ENCODE assay signal across 23 cellular contexts in genomic region chrX:97168646-97169045, GRCh38.
DNase-seq lines count a peak whose midpoint lies in the region; ATAC-seq and TF ChIP-seq lines count a peak whose summit lies in the region.
"Had no signal": no experiment of that assay in that cellular context is flagged by ENCODE, and none has a peak within 500 bp of the region (broad histone marks: within the 10 kb centered on the region; RNA-seq: fewer than 3 reads in every experiment).

No MANE protein-coding gene starts in this region.

- no peaks in the 10 kb centered on the region for H3K9me2 ChIP-seq in DOHH2 (replicated peaks; ENCODE audit: control insufficient read depth, low read length)

- H3K27me3 ChIP-seq in DOHH2 (ENCODE audit: control insufficient read depth, low read length) (no peaks in the 10 kb centered on the region), transverse colon (no peaks in the 10 kb centered on the region), ascending aorta (no peaks in the 10 kb centered on the region)
- H3K27me3 ChIP-seq: adrenal gland, foreskin keratinocyte, MG63, spleen, stomach, uterus had no signal

- H3K4me2 ChIP-seq in DOHH2 (ENCODE audit: low read length): peak overlapping the region; percentile 60

- H3K27ac ChIP-seq in DOHH2 (ENCODE audit: low read depth, low read length) (peak overlapping the region; percentile 56), transverse colon (no peak overlapping the region), ascending aorta (no peak overlapping the region)
- H3K27ac ChIP-seq: adrenal gland, foreskin keratinocyte, psoas muscle, spleen, stomach, uterus had no signal

- no peak for TF ChIP-seq EP300 in transverse colon (IDR thresholded peaks at IDR 0.05; ENCODE audit: low read depth)

- H3K79me2 ChIP-seq in DOHH2 (ENCODE audit: control insufficient read depth, low read length): no peaks in the 10 kb centered on the region

- H3K9me3 ChIP-seq in DOHH2 (ENCODE audit: control insufficient read depth, insufficient read depth, low read length) (no peaks in the 10 kb centered on the region), transverse colon (no peaks in the 10 kb centered on the region), ascending aorta (no peaks in the 10 kb centered on the region)
- H3K9me3 ChIP-seq: adrenal gland, MG63, psoas muscle, spleen, stomach, uterus had no signal

- H3K36me3 Mint-ChIP-seq in activated B cell treated with CpG ODN at 0.5 μM for 24 hours (ENCODE audit: low read depth): peaks cover 4% of the 10 kb centered on the region
- H3K36me3 Mint-ChIP-seq: CD4-positive, alpha-beta memory T cell had no signal

- no peak for TF ChIP-seq POLR2A in transverse colon (IDR thresholded peaks at IDR 0.05)

- no peaks in the 10 kb centered on the region for H4K20me1 ChIP-seq in DOHH2 (ENCODE audit: control insufficient read depth, insufficient read depth, low read depth, low read length)

- H3K4me3 Mint-ChIP-seq in activated B cell treated with CpG ODN at 0.5 μM for 24 hours: no peak overlapping the region
- H3K4me3 Mint-ChIP-seq: activated CD8-positive, alpha-beta T cell treated with anti-CD3 and anti-CD28 coated beads, Interleukin-2, amount 10 ng/mL, durations not matched to agents 7 days and 5 days; CD4-positive, alpha-beta memory T cell; central memory CD8-positive, alpha-beta T cell had no signal

- H3K27ac Mint-ChIP-seq in activated B cell treated with CpG ODN at 0.5 μM for 24 hours: peak overlapping the region; percentile 75
- H3K27ac Mint-ChIP-seq: activated CD8-positive, alpha-beta T cell treated with anti-CD3 and anti-CD28 coated beads, Interleukin-2, amount 10 ng/mL, durations not matched to agents 7 days and 5 days; activated T-helper 2 cell treated with anti-CD3 and anti-CD28 coated beads, Interferon-gamma antibody, Interleukin-2, Interleukin-4, amounts not matched to agents 10 μg/mL and 5 μg/mL and 100 μg/mL, durations not matched to agents 14 hours and 24 hours and 36 hours; CD4-positive, alpha-beta memory T cell had no signal

- POLR2A ChIA-PET in activated B cell treated with CpG ODN at 0.5 μM for 24 hours (lab: Charles Lee): no interaction called here

- H3K36me3 ChIP-seq in DOHH2 (ENCODE audit: control insufficient read depth, low read length) (no peaks in the 10 kb centered on the region), transverse colon (no peaks in the 10 kb centered on the region), ascending aorta (no peaks in the 10 kb centered on the region)
- H3K36me3 ChIP-seq: adrenal gland, MG63, spleen, stomach, uterus had no signal

- H3K9me3 Mint-ChIP-seq in activated B cell treated with CpG ODN at 0.5 μM for 24 hours: no peaks in the 10 kb centered on the region
- H3K9me3 Mint-ChIP-seq: activated T-helper 2 cell treated with anti-CD3 and anti-CD28 coated beads, Interferon-gamma antibody, Interleukin-2, Interleukin-4, amounts not matched to agents 10 μg/mL and 5 μg/mL and 100 μg/mL, durations not matched to agents 14 hours and 24 hours and 36 hours; central memory CD8-positive, alpha-beta T cell had no signal

- H3K27me3 Mint-ChIP-seq in activated B cell treated with CpG ODN at 0.5 μM for 24 hours: no peaks in the 10 kb centered on the region
- H3K27me3 Mint-ChIP-seq: CD4-positive, alpha-beta memory T cell; central memory CD8-positive, alpha-beta T cell had no signal

- no peaks in the 10 kb centered on the region for H3F3A ChIP-seq in DOHH2 (ENCODE audit: control insufficient read depth, insufficient read depth)

- intact Hi-C loops in activated B cell treated with CpG ODN at 0.5 μM for 24 hours (cut with micrococcal nuclease): no loop called here
- intact Hi-C loops in transverse colon (cut with DNase I; ENCODE audit: low total_unique reads): no loop called here
- intact Hi-C loops in ascending aorta (cut with DNase I): no loop called here

- in situ Hi-C loops in transverse colon (cut with MboI; ENCODE audit: low pct_ligation_motif_present in 1 of 4, low pct_unique_long_range_greater_than_20kb in 1 of 4, low sequenced_read_pairs in 3 of 4): no loop called here

- WGBS in transverse colon (ENCODE audit: low coverage in 1 of 2), 2 donors: 87% methylated on average over 2 of the region's 2 CpGs; no CpG with 5 or more reads in 1 of the 2 donors

- TF ChIP-seq CTCF in DOHH2 (IDR thresholded peaks at IDR 0.05; ENCODE audit: low read depth, low read length, poor library complexity, severe bottlenecking) (no peak), activated B cell treated with CpG ODN at 0.5 μM for 24 hours (IDR thresholded peaks at IDR 0.05) (no peak), transverse colon (IDR thresholded peaks at IDR 0.05) (no peak), ascending aorta (IDR thresholded peaks at IDR 0.05) (no peak)

- H3K4me1 ChIP-seq in DOHH2 (ENCODE audit: control insufficient read depth, low read length): peaks cover 30% of the 10 kb centered on the region
- H3K4me1 ChIP-seq in transverse colon: no peaks in the 10 kb centered on the region
- no peaks in the 10 kb centered on the region for H3K4me1 ChIP-seq in ascending aorta
- H3K4me1 ChIP-seq: adrenal gland, foreskin keratinocyte, psoas muscle, spleen, stomach, uterus had no signal

- H3K4me3 ChIP-seq in DOHH2 (ENCODE audit: low read length): peak overlapping the region; percentile 38
- no peak overlapping the region for H3K4me3 ChIP-seq in transverse colon
- no peak overlapping the region for H3K4me3 ChIP-seq in ascending aorta
- H3K4me3 ChIP-seq: adrenal gland, MG63, psoas muscle, spleen, stomach, uterus had no signal

- DNase-seq in activated B cell treated with CpG ODN at 0.5 μM for 24 hours (no peak), NCI-H510A (lab: John Stamatoyannopoulos, UW) (no peak), transverse colon (no peak), ascending aorta (ENCODE audit: low spot score in 2 of 2) (no peak), NOMO-1 treated with dmso at 0.1 percent for 144 hours (lab: John Stamatoyannopoulos, UW; ENCODE audit: unreplicated experiment) (no peak)
- DNase-seq: activated CD8-positive, alpha-beta T cell treated with anti-CD3 and anti-CD28 coated beads, Interleukin-2, amount 10 ng/mL, durations not matched to agents 7 days and 5 days; adrenal gland; CD4-positive, alpha-beta memory T cell; foreskin keratinocyte; left ventricle myocardium superior; MG63; NCI-H2029 treated with DMSO at 0.1 percent for 48 hours; NCI-H524 treated with DMSO at 0.1 percent for 48 hours; psoas muscle; spleen; stomach; uterus had no signal

- H3K4me1 Mint-ChIP-seq in activated B cell treated with CpG ODN at 0.5 μM for 24 hours: peaks cover 25% of the 10 kb centered on the region
- H3K4me1 Mint-ChIP-seq: CD4-positive, alpha-beta memory T cell; central memory CD8-positive, alpha-beta T cell had no signal

- CTCF ChIA-PET in activated B cell treated with CpG ODN at 0.5 μM for 24 hours (lab: Charles Lee): no interaction called here

- peak; percentile 72 for ATAC-seq in GM19351 (IDR thresholded peaks at IDR 0.05; ENCODE audit: unreplicated experiment)
- ATAC-seq in HG03103 (IDR thresholded peaks at IDR 0.05; ENCODE audit: low read depth, unreplicated experiment): peak; percentile 70
- ATAC-seq in activated B cell treated with CpG ODN at 0.5 μM for 24 hours (ENCODE audit: low read depth): no peak
- ATAC-seq: activated CD8-positive, alpha-beta T cell treated with anti-CD3 and anti-CD28 coated beads, Interleukin-2, amount 10 ng/mL, durations not matched to agents 7 days and 5 days; foreskin keratinocyte; left ventricle myocardium superior; Panc1; psoas muscle had no signal
